12 cellular contexts compared by ENCODE assay signal in the genomic region with DNA sequence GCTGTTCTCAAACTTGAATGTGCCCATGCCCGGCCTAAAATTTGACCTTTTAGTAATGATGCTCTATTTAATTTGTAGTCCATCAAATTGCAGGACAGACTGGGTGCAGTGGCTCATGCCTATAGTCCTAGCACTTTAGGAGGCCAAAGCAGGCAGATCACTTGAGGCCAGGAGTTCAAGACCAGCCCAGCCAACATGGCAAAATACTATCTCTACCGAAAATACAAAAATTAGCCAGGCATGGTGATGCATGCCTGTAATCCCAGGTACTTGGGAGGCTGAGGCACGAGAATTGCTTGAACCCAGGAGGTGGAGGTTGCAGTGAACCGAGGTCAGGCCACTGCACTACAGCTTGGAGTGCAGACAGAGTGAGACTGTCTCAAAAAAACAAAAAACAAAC. TPM values are rescaled to one million over a fixed set of nuclear protein-coding genes. Genes with fewer than 3 reads are reported as not detected.
"Had no signal": no experiment of that assay in that cellular context is flagged by ENCODE, and none has a peak within 500 bp of the region (broad histone marks: within the 10 kb centered on the region; RNA-seq: fewer than 3 reads in every experiment).

No MANE protein-coding gene starts in this region.

RNA-seq across cellular contexts. Expression of a gene that starts 51.3 kb away (rescaled TPM):
- total RNA-seq: activated naive CD4-positive, alpha-beta T cell treated with anti-CD3 and anti-CD28 coated beads for 36 hours; activated naive CD4-positive, alpha-beta T cell treated with anti-CD3 and anti-CD28 coated beads, Interleukin-2, amount 50 U/mL, for 72 hours; activated naive CD8-positive, alpha-beta T cell treated with anti-CD3 and anti-CD28 coated beads for 36 hours; activated naive CD8-positive, alpha-beta T cell treated with anti-CD3 and anti-CD28 coated beads, Interleukin-2, amount 10 ng/mL, durations not matched to agents 7 days and 5 days; activated T-cell treated with anti-CD3 and anti-CD28 coated beads, Interleukin-2, amount 50 U/mL, for 72 hours; activated T-helper 1 cell treated with anti-CD3 and anti-CD28 coated beads, Interleukin-12 subunit alpha, Interleukin-12 subunit beta, Interleukin-2, Interleukin-4 antibody, amounts not matched to agents 30 ng/mL and 10 ng/mL and 1 ng/mL, durations not matched to agents 14 hours and 24 hours and 36 hours; activated T-helper 2 cell treated with anti-CD3 and anti-CD28 coated beads, Interferon-gamma antibody, Interleukin-2, Interleukin-4, amounts not matched to agents 10 μg/mL and 5 μg/mL and 100 μg/mL, durations not matched to agents 14 hours and 24 hours and 36 hours; ascending aorta; astrocyte; body of pancreas; bronchial epithelial cell; chondrocyte had no signal
